In the genomic region with DNA sequence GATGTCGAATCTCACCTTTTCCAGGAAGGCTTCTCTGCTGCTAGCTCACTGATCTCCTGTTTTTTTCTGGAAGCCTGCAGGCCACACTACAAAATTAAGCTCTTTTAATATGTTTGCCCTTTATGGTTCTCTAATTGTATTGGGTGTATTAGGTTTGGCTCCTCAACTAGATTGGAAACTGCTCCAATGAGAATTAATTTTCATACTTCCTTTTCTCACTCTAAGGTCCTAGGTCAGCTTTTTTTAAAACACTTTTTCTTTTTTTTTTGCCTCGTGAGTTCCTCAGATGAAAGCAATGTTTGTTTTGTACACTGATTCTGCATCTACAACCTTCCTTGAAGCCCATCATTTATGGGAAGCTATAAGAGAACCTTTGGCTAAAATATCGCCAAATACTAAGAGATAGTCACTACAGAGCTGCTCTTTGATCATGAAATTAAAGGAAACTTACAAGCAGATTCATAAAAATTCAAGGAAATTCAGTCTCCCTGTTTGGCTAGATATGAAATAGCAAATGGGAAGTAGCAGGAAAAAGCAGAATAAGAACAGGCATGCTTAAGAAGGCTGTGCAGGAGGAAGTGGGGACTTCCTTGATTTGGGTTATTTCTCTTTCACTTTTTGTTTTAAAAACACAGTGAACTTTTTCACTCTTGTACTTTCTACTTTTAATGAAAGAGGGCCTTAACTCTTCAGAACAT, we compare ENCODE assay signal across 1 cellular context.
TF ChIP-seq lines count a peak whose summit lies in the region.

No MANE protein-coding gene starts in this region.

TF ChIP-seq in endothelial cell of umbilical vein, 7 proteins besides CTCF, POLR2A, EP300 and RAD21 (continued from another document):
- TF ChIP-seq MYC (IDR thresholded peaks at IDR 0.05; ENCODE audit: low read depth, low read length) (no peak), JUN (IDR thresholded peaks at IDR 0.05; ENCODE audit: borderline replicate concordance, insufficient read depth, insufficient read length, low read depth) (no peak)
